In the genomic region with DNA sequence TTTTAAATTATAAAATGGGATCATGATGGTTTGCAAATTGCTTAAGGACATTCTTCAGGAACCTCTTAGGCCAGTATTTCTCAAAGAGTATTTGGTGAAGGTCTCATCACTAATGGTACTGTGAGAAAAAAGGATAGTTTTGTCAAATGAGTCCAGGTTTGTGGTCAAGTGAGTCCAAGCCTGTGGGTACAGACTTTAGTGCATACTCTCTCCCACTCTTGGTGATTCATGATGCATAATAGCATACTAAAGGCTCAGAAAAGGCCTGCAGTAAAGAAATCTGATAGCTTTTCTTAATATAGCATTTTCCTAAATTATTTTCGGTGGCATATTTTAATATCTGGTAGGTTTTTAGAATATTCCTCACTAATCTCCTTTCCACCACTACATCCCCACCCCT, we compare ENCODE assay signal across 14 cellular contexts. TPM values are rescaled to one million over a fixed set of nuclear protein-coding genes. Genes with fewer than 3 reads are reported as not detected.
DNase-seq lines count a peak whose midpoint lies in the region; ATAC-seq, FAIRE-seq and TF ChIP-seq lines count a peak whose summit lies in the region.
"Had no signal": no experiment of that assay in that cellular context is flagged by ENCODE, and none has a peak within 500 bp of the region (broad histone marks: within the 10 kb centered on the region; RNA-seq: fewer than 3 reads in every experiment).

No MANE protein-coding gene starts in this region.

- intact Hi-C loops in activated CD8-positive, alpha-beta T cell treated with anti-CD3 and anti-CD28 coated beads for 36 hours (cut with micrococcal nuclease): no loop called here

- no peaks in the 10 kb centered on the region for H3K27me3 Mint-ChIP-seq in activated CD8-positive, alpha-beta T cell treated with anti-CD3 and anti-CD28 coated beads for 36 hours
- H3K27me3 Mint-ChIP-seq in activated CD8-positive, alpha-beta T cell treated with anti-CD3 and anti-CD28 coated beads, Interleukin-2, amount 10 ng/mL, durations not matched to agents 7 days and 5 days (ENCODE audit: low read depth): peaks cover 24% of the 10 kb centered on the region
- H3K27me3 Mint-ChIP-seq: progenitor cell of endocrine pancreas had no signal

- H3K27ac Mint-ChIP-seq in activated CD8-positive, alpha-beta T cell treated with anti-CD3 and anti-CD28 coated beads for 36 hours: no peak overlapping the region
- no peak overlapping the region for H3K27ac Mint-ChIP-seq in activated CD8-positive, alpha-beta T cell treated with anti-CD3 and anti-CD28 coated beads, Interleukin-2, amount 10 ng/mL, durations not matched to agents 7 days and 5 days
- H3K27ac Mint-ChIP-seq: progenitor cell of endocrine pancreas had no signal

- DNase-seq in activated CD8-positive, alpha-beta T cell treated with anti-CD3 and anti-CD28 coated beads for 36 hours: no peak
- no peak for DNase-seq in activated CD8-positive, alpha-beta T cell treated with anti-CD3 and anti-CD28 coated beads, Interleukin-2, amount 10 ng/mL, durations not matched to agents 7 days and 5 days
- DNase-seq in astrocyte of the spinal cord (ENCODE audit: low read depth, low spot score) (peak; percentile 79), islet precursor cell (peak; percentile 42), urothelium cell line (ENCODE audit: low spot score) (no peak), erythroblast (lab: John Stamatoyannopoulos, UW) (no peak)
- no peak for DNase-seq in activated CD8-positive, alpha-beta memory T cell treated with anti-CD3 and anti-CD28 coated beads, Interleukin-2, amount 50 U/mL, for 48 hours
- DNase-seq: activated CD4-positive, CD25-positive, alpha-beta regulatory T cell; central memory CD4-positive, alpha-beta T cell; lower lobe of right lung; MV-4-11 had no signal

- CTCF ChIA-PET in activated CD8-positive, alpha-beta T cell treated with anti-CD3 and anti-CD28 coated beads for 36 hours (lab: Charles Lee): interaction anchor here (1.4 kb wide), 1 partner anchor 9 kb away, joined by 3 read pairs; no protein-coding TSS in a partner anchor
- CTCF ChIA-PET in activated CD8-positive, alpha-beta T cell treated with anti-CD3 and anti-CD28 coated beads, Interleukin-2, amount 10 ng/mL, durations not matched to agents 7 days and 5 days (lab: Charles Lee): interaction anchor here (1.0 kb wide), 1 partner anchor 122 kb away, joined by 3 read pairs; no protein-coding TSS in a partner anchor

- FAIRE-seq in urothelium cell line (lab: Jason Lieb, UNC): peak; percentile 35

- TF ChIP-seq CTCF in activated CD8-positive, alpha-beta T cell treated with anti-CD3 and anti-CD28 coated beads for 36 hours (IDR thresholded peaks at IDR 0.05): no peak
- TF ChIP-seq CTCF in astrocyte of the spinal cord (IDR thresholded peaks at IDR 0.05; ENCODE audit: low read depth, low read length): no peak

- in situ Hi-C loops in astrocyte of the spinal cord (cut with HindIII; ENCODE audit: low sequenced_read_pairs): no loop called here

- peak; percentile 34 for ATAC-seq in activated CD8-positive, alpha-beta T cell treated with anti-CD3 and anti-CD28 coated beads for 36 hours
- no peak for ATAC-seq in activated CD8-positive, alpha-beta T cell treated with anti-CD3 and anti-CD28 coated beads, Interleukin-2, amount 10 ng/mL, durations not matched to agents 7 days and 5 days
- no peak for ATAC-seq in GM19395 (IDR thresholded peaks at IDR 0.05; ENCODE audit: unreplicated experiment)
- ATAC-seq: lower lobe of right lung had no signal

- H3K4me3 ChIP-seq in astrocyte of the spinal cord (ENCODE audit: low read depth, low read length): no peak overlapping the region
- H3K4me3 ChIP-seq: lower lobe of right lung had no signal

- no peaks in the 10 kb centered on the region for H3K4me1 Mint-ChIP-seq in activated CD8-positive, alpha-beta T cell treated with anti-CD3 and anti-CD28 coated beads for 36 hours (ENCODE audit: low read depth)
- no peaks in the 10 kb centered on the region for H3K4me1 Mint-ChIP-seq in activated CD8-positive, alpha-beta T cell treated with anti-CD3 and anti-CD28 coated beads, Interleukin-2, amount 10 ng/mL, durations not matched to agents 7 days and 5 days (ENCODE audit: low read depth)

- no peak for TF ChIP-seq POLR2A in erythroblast (IDR thresholded peaks at IDR 0.05; ENCODE audit: low read length)

- H3K4me3 Mint-ChIP-seq in activated CD8-positive, alpha-beta T cell treated with anti-CD3 and anti-CD28 coated beads for 36 hours: no peak overlapping the region
- no peak overlapping the region for H3K4me3 Mint-ChIP-seq in activated CD8-positive, alpha-beta T cell treated with anti-CD3 and anti-CD28 coated beads, Interleukin-2, amount 10 ng/mL, durations not matched to agents 7 days and 5 days

- H3K36me3 Mint-ChIP-seq in activated CD8-positive, alpha-beta T cell treated with anti-CD3 and anti-CD28 coated beads for 36 hours (ENCODE audit: low read depth): no peaks in the 10 kb centered on the region
- no peaks in the 10 kb centered on the region for H3K36me3 Mint-ChIP-seq in activated CD8-positive, alpha-beta T cell treated with anti-CD3 and anti-CD28 coated beads, Interleukin-2, amount 10 ng/mL, durations not matched to agents 7 days and 5 days (ENCODE audit: low read depth)

- H3K9me3 Mint-ChIP-seq in activated CD8-positive, alpha-beta T cell treated with anti-CD3 and anti-CD28 coated beads for 36 hours: no peaks in the 10 kb centered on the region
- H3K9me3 Mint-ChIP-seq in activated CD8-positive, alpha-beta T cell treated with anti-CD3 and anti-CD28 coated beads, Interleukin-2, amount 10 ng/mL, durations not matched to agents 7 days and 5 days (ENCODE audit: insufficient read depth): no peaks in the 10 kb centered on the region

- POLR2A ChIA-PET in activated CD8-positive, alpha-beta T cell treated with anti-CD3 and anti-CD28 coated beads for 36 hours (lab: Charles Lee): no interaction called here
- POLR2A ChIA-PET in activated CD8-positive, alpha-beta T cell treated with anti-CD3 and anti-CD28 coated beads, Interleukin-2, amount 10 ng/mL, durations not matched to agents 7 days and 5 days (lab: Charles Lee): no interaction called here

RNA-seq across cellular contexts. Expression of a gene that starts 20.0 kb away (rescaled TPM):
- under 1 TPM; 0.20 to 0.49 TPM for total RNA-seq in activated CD8-positive, alpha-beta T cell treated with anti-CD3 and anti-CD28 coated beads for 36 hours
- total RNA-seq in activated CD8-positive, alpha-beta T cell treated with anti-CD3 and anti-CD28 coated beads, Interleukin-2, amount 10 ng/mL, durations not matched to agents 7 days and 5 days: not detected
- total RNA-seq: NCI-H460 had no signal

Comparison
In these comparisons a context has a peak if more than half of its experiments do, and no peak if none do; other contexts are left out.
1. DNase-seq: peak in astrocyte of the spinal cord (single experiment) and islet precursor cell (single experiment); none in activated CD8-positive, alpha-beta T cell treated with anti-CD3 and anti-CD28 coated beads for 36 hours (single experiment), activated CD8-positive, alpha-beta T cell treated with anti-CD3 and anti-CD28 coated beads, Interleukin-2, amount 10 ng/mL, durations not matched to agents 7 days and 5 days (single experiment), urothelium cell line (single experiment), activated CD8-positive, alpha-beta memory T cell treated with anti-CD3 and anti-CD28 coated beads, Interleukin-2, amount 50 U/mL, for 48 hours (single experiment) and erythroblast (0 of 2).